1 cellular context compared by ENCODE assay signal in the genomic region with DNA sequence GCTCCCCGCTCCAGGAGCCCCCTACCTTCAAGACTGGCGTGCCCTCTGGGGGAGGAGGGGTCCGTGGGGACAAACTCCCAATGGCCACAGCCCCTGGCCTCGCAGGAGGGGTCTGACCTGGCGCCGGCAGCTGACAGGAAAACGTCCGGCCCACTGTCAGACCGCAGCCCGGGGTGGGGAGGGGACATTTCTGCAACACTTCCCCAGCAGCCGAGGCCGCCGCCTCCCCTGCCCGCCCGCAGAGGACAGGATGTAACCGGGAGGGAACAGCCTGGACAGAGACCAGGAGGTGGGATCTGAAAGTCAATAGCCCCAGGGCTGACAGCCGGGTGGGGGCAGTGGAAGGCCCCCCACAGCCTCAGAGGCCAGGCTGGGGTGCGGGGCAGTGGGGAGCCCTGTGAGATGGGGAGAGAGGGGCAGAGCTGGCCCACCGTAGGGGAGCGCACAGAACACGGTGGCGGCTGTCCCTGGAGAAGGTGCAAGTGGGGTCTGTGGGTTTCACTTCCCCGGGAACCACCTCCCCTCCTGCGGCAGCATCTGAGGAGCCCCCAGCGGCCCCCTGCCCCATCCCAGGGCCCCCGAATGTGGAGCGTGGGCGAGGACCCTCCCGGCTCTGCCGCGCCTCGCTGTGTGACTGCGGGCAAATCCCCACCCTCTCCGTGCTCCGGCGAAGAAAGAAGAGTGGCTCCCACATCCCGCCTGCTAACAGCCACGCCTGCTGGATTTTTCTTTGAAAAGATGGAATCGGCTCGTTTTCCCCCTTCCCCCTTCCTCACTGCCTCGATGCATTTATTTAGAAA.
A peak's percentile ranks its signal among the peaks of the same experiment; 100 is the strongest.
TF ChIP-seq lines count a peak whose summit lies in the region.

A gene with protein sequence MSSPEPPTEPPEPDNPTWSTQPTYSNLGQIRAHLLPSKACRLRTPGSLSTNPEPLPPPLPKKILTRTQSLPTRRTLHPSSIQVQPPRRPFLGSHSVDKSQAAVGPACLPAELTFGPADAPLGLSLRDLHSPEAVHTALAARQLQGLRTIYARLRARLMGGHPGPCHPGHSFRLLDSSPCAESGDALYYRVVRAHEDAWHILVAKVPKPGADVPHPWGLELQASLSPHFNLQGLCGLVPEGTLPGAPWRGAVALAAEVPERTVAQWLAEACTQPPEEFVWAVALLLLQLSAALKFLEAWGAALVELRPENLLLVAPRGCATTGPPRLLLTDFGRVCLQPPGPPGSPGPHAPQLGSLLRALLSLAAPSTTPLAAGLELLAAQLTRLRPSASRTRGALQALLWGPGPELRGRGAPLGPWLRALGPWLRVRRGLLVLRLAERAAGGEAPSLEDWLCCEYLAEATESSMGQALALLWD (minus strand): TSS at position 114 of the 800 bp plus-strand sequence. CDS start 1,244 bp downstream, outside the sequence.

TF ChIP-seq in K562, 482 proteins besides CTCF, POLR2A, EP300 and RAD21 (continued from another document):
- TF ChIP-seq, protein P1, sequence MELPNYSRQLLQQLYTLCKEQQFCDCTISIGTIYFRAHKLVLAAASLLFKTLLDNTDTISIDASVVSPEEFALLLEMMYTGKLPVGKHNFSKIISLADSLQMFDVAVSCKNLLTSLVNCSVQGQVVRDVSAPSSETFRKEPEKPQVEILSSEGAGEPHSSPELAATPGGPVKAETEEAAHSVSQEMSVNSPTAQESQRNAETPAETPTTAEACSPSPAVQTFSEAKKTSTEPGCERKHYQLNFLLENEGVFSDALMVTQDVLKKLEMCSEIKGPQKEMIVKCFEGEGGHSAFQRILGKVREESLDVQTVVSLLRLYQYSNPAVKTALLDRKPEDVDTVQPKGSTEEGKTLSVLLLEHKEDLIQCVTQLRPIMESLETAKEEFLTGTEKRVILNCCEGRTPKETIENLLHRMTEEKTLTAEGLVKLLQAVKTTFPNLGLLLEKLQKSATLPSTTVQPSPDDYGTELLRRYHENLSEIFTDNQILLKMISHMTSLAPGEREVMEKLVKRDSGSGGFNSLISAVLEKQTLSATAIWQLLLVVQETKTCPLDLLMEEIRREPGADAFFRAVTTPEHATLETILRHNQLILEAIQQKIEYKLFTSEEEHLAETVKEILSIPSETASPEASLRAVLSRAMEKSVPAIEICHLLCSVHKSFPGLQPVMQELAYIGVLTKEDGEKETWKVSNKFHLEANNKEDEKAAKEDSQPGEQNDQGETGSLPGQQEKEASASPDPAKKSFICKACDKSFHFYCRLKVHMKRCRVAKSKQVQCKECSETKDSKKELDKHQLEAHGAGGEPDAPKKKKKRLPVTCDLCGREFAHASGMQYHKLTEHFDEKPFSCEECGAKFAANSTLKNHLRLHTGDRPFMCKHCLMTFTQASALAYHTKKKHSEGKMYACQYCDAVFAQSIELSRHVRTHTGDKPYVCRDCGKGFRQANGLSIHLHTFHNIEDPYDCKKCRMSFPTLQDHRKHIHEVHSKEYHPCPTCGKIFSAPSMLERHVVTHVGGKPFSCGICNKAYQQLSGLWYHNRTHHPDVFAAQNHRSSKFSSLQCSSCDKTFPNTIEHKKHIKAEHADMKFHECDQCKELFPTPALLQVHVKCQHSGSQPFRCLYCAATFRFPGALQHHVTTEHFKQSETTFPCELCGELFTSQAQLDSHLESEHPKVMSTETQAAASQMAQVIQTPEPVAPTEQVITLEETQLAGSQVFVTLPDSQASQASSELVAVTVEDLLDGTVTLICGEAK (IDR thresholded peaks at IDR 0.05): 0 out of 2 replicates have a peak, but pooled peaks have one; percentile 48
- TF ChIP-seq, protein P1 (CRISPR knock-in tag; IDR thresholded peaks at IDR 0.05): no peak
- TF ChIP-seq, protein P2, sequence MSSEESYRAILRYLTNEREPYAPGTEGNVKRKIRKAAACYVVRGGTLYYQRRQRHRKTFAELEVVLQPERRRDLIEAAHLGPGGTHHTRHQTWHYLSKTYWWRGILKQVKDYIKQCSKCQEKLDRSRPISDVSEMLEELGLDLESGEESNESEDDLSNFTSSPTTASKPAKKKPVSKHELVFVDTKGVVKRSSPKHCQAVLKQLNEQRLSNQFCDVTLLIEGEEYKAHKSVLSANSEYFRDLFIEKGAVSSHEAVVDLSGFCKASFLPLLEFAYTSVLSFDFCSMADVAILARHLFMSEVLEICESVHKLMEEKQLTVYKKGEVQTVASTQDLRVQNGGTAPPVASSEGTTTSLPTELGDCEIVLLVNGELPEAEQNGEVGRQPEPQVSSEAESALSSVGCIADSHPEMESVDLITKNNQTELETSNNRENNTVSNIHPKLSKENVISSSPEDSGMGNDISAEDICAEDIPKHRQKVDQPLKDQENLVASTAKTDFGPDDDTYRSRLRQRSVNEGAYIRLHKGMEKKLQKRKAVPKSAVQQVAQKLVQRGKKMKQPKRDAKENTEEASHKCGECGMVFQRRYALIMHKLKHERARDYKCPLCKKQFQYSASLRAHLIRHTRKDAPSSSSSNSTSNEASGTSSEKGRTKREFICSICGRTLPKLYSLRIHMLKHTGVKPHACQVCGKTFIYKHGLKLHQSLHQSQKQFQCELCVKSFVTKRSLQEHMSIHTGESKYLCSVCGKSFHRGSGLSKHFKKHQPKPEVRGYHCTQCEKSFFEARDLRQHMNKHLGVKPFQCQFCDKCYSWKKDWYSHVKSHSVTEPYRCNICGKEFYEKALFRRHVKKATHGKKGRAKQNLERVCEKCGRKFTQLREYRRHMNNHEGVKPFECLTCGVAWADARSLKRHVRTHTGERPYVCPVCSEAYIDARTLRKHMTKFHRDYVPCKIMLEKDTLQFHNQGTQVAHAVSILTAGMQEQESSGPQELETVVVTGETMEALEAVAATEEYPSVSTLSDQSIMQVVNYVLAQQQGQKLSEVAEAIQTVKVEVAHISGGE (CRISPR knock-in tag; IDR thresholded peaks at IDR 0.05): peak in 2 of 3 experiments; percentile 39 to 40; a peak in 1 of 6 replicates
- TF ChIP-seq SREBF1 (IDR thresholded peaks at IDR 0.05; ENCODE audit: borderline replicate concordance, low read depth, low read length): no peak
- peak; percentile 44; the same call in 1 of the 2 replicates for TF ChIP-seq ETV1 (tag; conservative IDR thresholded peaks at IDR 0.05; ENCODE audit: low read depth)
- peak; percentile 59; the same call in 1 of the 2 replicates for TF ChIP-seq ZBTB17 (CRISPR knock-in tag; IDR thresholded peaks at IDR 0.05)
- peak; percentile 59 for TF ChIP-seq RBBP5 (IDR thresholded peaks at IDR 0.05; ENCODE audit: borderline replicate concordance, insufficient read depth, low read length, poor library complexity, severe bottlenecking)
- TF ChIP-seq ETV6 (IDR thresholded peaks at IDR 0.05; ENCODE audit: borderline replicate concordance in 1 of 2, low read depth in 2 of 2, low read length in 1 of 2): peak in 1 of 2 experiments; percentile 20; a peak in 1 of 4 replicates
- no peak for TF ChIP-seq ETV6 (CRISPR knock-in tag; IDR thresholded peaks at IDR 0.05; ENCODE audit: borderline replicate concordance)
- TF ChIP-seq CC2D1A (IDR thresholded peaks at IDR 0.05): peak; percentile 22; the same call in 1 of the 2 replicates
- TF ChIP-seq ESRRA (IDR thresholded peaks at IDR 0.05; ENCODE audit: borderline replicate concordance, low read depth): peak; percentile 63; the same call in 1 of the 2 replicates
- TF ChIP-seq FOXJ2 (tag; IDR thresholded peaks at IDR 0.05): no peak
- TF ChIP-seq MEF2A (IDR thresholded peaks at IDR 0.05; ENCODE audit: control insufficient read depth, low read depth, low read length): no peak
- peak; percentile 63; the same call in 1 of the 2 replicates for TF ChIP-seq L3MBTL2 (IDR thresholded peaks at IDR 0.05)
- TF ChIP-seq, protein P3, sequence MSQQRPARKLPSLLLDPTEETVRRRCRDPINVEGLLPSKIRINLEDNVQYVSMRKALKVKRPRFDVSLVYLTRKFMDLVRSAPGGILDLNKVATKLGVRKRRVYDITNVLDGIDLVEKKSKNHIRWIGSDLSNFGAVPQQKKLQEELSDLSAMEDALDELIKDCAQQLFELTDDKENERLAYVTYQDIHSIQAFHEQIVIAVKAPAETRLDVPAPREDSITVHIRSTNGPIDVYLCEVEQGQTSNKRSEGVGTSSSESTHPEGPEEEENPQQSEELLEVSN (IDR thresholded peaks at IDR 0.05; ENCODE audit: borderline replicate concordance in 1 of 2, extremely low read depth in 1 of 2, insufficient read depth in 1 of 2, insufficient read length in 1 of 2, low read depth in 1 of 2, low read length in 1 of 2, poor library complexity in 1 of 2, severe bottlenecking in 1 of 2): peak in 1 of 2 experiments; percentile 37
- peak; percentile 23 for TF ChIP-seq HMGN3 (IDR thresholded peaks at IDR 0.05; ENCODE audit: borderline replicate concordance, extremely low read depth, insufficient read length, low read depth, low read length)
- TF ChIP-seq ZBTB7A (IDR thresholded peaks at IDR 0.05; ENCODE audit: borderline replicate concordance, control insufficient read depth, low read depth, low read length): peak; percentile 90
- TF ChIP-seq ZC3H11A (IDR thresholded peaks at IDR 0.05; ENCODE audit: low read depth, low read length): no peak
- TF ChIP-seq, protein P4, sequence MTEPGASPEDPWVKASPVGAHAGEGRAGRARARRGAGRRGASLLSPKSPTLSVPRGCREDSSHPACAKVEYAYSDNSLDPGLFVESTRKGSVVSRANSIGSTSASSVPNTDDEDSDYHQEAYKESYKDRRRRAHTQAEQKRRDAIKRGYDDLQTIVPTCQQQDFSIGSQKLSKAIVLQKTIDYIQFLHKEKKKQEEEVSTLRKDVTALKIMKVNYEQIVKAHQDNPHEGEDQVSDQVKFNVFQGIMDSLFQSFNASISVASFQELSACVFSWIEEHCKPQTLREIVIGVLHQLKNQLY (CRISPR knock-in tag; conservative IDR thresholded peaks at IDR 0.05): no peak
- TF ChIP-seq BCOR (IDR thresholded peaks at IDR 0.05): peak; percentile 7; the same call in 1 of the 2 replicates
- TF ChIP-seq HMG20B (CRISPR knock-in tag; IDR thresholded peaks at IDR 0.05): no peak
- TF ChIP-seq FIP1L1 (IDR thresholded peaks at IDR 0.05; ENCODE audit: low read depth, low read length, poor library complexity, severe bottlenecking): peak; percentile 40
- TF ChIP-seq BHLHE40 (IDR thresholded peaks at IDR 0.05; ENCODE audit: low read length): no peak
- peak; percentile 66 for TF ChIP-seq ZFX (CRISPR knock-in tag; IDR thresholded peaks at IDR 0.05)
- TF ChIP-seq, protein P5, sequence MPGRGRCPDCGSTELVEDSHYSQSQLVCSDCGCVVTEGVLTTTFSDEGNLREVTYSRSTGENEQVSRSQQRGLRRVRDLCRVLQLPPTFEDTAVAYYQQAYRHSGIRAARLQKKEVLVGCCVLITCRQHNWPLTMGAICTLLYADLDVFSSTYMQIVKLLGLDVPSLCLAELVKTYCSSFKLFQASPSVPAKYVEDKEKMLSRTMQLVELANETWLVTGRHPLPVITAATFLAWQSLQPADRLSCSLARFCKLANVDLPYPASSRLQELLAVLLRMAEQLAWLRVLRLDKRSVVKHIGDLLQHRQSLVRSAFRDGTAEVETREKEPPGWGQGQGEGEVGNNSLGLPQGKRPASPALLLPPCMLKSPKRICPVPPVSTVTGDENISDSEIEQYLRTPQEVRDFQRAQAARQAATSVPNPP (IDR thresholded peaks at IDR 0.05; ENCODE audit: borderline replicate concordance, insufficient read depth, insufficient read length): no peak
- TF ChIP-seq, protein P6, sequence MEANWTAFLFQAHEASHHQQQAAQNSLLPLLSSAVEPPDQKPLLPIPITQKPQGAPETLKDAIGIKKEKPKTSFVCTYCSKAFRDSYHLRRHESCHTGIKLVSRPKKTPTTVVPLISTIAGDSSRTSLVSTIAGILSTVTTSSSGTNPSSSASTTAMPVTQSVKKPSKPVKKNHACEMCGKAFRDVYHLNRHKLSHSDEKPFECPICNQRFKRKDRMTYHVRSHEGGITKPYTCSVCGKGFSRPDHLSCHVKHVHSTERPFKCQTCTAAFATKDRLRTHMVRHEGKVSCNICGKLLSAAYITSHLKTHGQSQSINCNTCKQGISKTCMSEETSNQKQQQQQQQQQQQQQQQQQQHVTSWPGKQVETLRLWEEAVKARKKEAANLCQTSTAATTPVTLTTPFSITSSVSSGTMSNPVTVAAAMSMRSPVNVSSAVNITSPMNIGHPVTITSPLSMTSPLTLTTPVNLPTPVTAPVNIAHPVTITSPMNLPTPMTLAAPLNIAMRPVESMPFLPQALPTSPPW (CRISPR knock-in tag; IDR thresholded peaks at IDR 0.05): peak; percentile 76
